ENCODE assay signal across 1 cellular context in the genomic region with DNA sequence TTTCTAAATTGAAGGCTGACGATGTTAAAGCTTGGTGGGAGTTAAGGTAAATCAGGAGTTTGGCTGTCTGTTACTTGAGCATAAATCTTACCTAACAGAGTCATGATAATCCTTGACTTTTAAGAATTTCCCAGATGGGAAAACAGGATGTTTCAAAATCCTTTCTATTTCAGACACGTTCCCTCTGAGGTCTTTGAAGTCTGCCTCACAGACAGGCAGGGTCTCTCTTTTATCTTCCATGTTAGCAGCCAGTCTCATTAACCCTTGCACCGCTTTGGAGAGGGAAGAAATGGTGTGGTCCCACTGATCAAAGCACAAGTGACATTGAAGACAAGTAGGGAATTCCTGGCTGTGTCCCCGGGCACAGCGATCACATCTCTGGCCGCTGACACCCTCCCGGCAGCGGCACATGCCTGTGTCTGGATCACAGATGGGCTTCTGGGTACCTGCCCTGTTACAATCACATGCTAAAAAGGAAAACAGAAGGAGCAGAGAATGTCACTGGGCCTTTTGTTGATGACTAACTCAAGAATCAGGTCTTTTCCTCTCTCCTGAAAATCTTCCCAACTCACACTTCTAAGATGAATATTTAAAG.
TF ChIP-seq lines count a peak whose summit lies in the region.

No MANE protein-coding gene starts in this region.

TF ChIP-seq in SK-N-SH, 30 proteins besides CTCF, POLR2A, EP300 and RAD21 (continued from another document):
- TF ChIP-seq, protein P1, sequence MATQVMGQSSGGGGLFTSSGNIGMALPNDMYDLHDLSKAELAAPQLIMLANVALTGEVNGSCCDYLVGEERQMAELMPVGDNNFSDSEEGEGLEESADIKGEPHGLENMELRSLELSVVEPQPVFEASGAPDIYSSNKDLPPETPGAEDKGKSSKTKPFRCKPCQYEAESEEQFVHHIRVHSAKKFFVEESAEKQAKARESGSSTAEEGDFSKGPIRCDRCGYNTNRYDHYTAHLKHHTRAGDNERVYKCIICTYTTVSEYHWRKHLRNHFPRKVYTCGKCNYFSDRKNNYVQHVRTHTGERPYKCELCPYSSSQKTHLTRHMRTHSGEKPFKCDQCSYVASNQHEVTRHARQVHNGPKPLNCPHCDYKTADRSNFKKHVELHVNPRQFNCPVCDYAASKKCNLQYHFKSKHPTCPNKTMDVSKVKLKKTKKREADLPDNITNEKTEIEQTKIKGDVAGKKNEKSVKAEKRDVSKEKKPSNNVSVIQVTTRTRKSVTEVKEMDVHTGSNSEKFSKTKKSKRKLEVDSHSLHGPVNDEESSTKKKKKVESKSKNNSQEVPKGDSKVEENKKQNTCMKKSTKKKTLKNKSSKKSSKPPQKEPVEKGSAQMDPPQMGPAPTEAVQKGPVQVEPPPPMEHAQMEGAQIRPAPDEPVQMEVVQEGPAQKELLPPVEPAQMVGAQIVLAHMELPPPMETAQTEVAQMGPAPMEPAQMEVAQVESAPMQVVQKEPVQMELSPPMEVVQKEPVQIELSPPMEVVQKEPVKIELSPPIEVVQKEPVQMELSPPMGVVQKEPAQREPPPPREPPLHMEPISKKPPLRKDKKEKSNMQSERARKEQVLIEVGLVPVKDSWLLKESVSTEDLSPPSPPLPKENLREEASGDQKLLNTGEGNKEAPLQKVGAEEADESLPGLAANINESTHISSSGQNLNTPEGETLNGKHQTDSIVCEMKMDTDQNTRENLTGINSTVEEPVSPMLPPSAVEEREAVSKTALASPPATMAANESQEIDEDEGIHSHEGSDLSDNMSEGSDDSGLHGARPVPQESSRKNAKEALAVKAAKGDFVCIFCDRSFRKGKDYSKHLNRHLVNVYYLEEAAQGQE (IDR thresholded peaks at IDR 0.05; ENCODE audit: low read depth, low read length), result no peak
- TF ChIP-seq RXRA (IDR thresholded peaks at IDR 0.05; ENCODE audit: borderline replicate concordance, low read depth), result no peak
- TF ChIP-seq, protein P2, sequence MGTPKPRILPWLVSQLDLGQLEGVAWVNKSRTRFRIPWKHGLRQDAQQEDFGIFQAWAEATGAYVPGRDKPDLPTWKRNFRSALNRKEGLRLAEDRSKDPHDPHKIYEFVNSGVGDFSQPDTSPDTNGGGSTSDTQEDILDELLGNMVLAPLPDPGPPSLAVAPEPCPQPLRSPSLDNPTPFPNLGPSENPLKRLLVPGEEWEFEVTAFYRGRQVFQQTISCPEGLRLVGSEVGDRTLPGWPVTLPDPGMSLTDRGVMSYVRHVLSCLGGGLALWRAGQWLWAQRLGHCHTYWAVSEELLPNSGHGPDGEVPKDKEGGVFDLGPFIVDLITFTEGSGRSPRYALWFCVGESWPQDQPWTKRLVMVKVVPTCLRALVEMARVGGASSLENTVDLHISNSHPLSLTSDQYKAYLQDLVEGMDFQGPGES (IDR thresholded peaks at IDR 0.05; ENCODE audit: low read depth, low read length), result no peak
- TF ChIP-seq YY1 (IDR thresholded peaks at IDR 0.05; ENCODE audit: low read depth), result no peak
- TF ChIP-seq MXI1 (IDR thresholded peaks at IDR 0.05; ENCODE audit: low read depth, low read length), result peak; percentile 75; the same call in 1 of the 2 replicates
- TF ChIP-seq RCOR1 (IDR thresholded peaks at IDR 0.05; ENCODE audit: low read length), result peak; percentile 41; the same call in 1 of the 2 replicates
- TF ChIP-seq SIN3A (IDR thresholded peaks at IDR 0.05; ENCODE audit: borderline replicate concordance, low read depth, low read length), result no peak
- TF ChIP-seq EZH2phosphoT487 (IDR thresholded peaks at IDR 0.05; ENCODE audit: borderline replicate concordance, low read depth), result no peak
- TF ChIP-seq ELF1 (IDR thresholded peaks at IDR 0.05), result no peak
- TF ChIP-seq FOSL2 (IDR thresholded peaks at IDR 0.05; ENCODE audit: borderline replicate concordance, low read depth), result no peak
- peak; percentile 46 for TF ChIP-seq CHD2 (IDR thresholded peaks at IDR 0.05; ENCODE audit: low read length, partially characterized antibody)
- TF ChIP-seq TCF12 (IDR thresholded peaks at IDR 0.05), result no peak
- TF ChIP-seq JUND (IDR thresholded peaks at IDR 0.05), result no peak
- TF ChIP-seq NFIC (IDR thresholded peaks at IDR 0.05; ENCODE audit: borderline replicate concordance), result no peak
- no peak for TF ChIP-seq MEF2A (IDR thresholded peaks at IDR 0.05; ENCODE audit: borderline replicate concordance, low read depth)
- no peak for TF ChIP-seq TEAD4 (IDR thresholded peaks at IDR 0.05; ENCODE audit: borderline replicate concordance, insufficient read depth)
TF ChIP-seq in SK-N-SH: peak in this region for 4.
